Comparison of ENCODE assay signal across 8 cellular contexts in the genomic region with DNA sequence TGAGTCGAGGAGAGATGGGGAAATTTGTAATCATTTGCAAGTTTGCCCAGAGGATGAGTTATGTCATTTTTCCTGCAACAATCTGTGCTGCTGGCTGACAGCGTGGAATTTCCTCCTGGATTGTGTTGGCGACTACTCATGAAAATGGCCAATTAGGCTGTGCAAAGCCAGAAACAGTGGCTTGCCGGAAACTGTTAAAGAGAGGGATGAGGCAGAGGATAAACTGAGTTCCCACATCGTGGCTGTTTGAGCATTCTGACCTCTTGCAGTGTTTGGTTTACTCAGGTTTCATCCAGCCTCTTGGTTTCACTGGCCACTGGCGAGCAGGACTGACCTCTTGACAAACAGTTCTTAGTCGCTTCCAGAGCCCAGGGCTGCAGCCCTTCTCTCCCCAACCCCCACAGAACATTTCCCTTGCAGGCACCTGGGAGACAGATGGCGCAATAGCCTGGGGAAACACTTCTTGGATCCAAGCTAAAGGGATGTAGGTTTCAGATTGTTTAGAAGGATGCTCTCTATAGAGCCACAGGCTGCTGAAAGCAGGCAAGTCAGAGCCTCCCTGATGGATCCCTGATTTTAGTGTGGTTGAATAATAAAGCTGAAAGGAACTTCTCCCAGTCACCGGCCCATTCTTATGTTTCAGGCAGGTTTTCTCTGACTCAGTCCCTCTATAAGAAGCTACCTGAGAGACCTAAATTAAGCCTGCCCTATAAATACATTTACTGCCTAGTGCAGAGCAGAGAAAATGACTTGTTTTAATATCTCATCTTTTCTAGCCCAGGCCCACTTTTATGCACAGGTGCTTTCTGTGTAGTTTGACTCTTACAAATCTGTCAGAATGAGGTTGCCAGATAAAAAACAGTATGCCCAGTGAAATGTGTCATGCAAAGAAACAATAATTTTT.
DNase-seq lines count a peak whose midpoint lies in the region; ATAC-seq and TF ChIP-seq lines count a peak whose summit lies in the region.

No MANE protein-coding gene starts in this region.

- H3K4me2 ChIP-seq in osteoblast (ENCODE audit: insufficient read depth, low read length): peak overlapping the region; percentile 67

- no peak for TF ChIP-seq CTCF in osteoblast (IDR thresholded peaks at IDR 0.05; ENCODE audit: extremely low read depth, low read depth, low read length)

- H3K9me3 ChIP-seq in osteoblast (ENCODE audit: low read depth, low read length): no peaks in the 10 kb centered on the region

- DNase-seq in DMS153 treated with DMSO at 0.1 percent for 48 hours (lab: John Stamatoyannopoulos, UW; ENCODE audit: unreplicated experiment): peak; percentile 12
- peak; percentile 71 for DNase-seq in NCI-H748 (lab: John Stamatoyannopoulos, UW; ENCODE audit: unreplicated experiment)
- DNase-seq in fibroblast of gingiva (ENCODE audit: low read depth): peak; percentile 88
- DNase-seq in osteoblast (ENCODE audit: insufficient read length, low spot score, missing footprints): peak; percentile 47
- DNase-seq in stimulated activated CD4-positive, alpha-beta T cell treated with anti-CD3 and anti-CD28 coated beads, Interleukin-1b, Interleukin-23, amount 100 ng/mL, for 48 hours: no peak
- no peak for DNase-seq in NOMO-1 (lab: John Stamatoyannopoulos, UW; ENCODE audit: unreplicated experiment in 2 of 2)
- no peak for DNase-seq in mesenteric fat pad (ENCODE audit: low spot score)

- peaks cover 7% of the 10 kb centered on the region for H3K27me3 ChIP-seq in osteoblast (ENCODE audit: insufficient read depth, low read length)

- no peaks in the 10 kb centered on the region for H3K36me3 ChIP-seq in osteoblast (ENCODE audit: insufficient read depth, low read length)

- no peak for ATAC-seq in HG02759 (IDR thresholded peaks at IDR 0.05; ENCODE audit: unreplicated experiment)

- no peaks in the 10 kb centered on the region for H4K20me1 ChIP-seq in osteoblast (ENCODE audit: insufficient read depth, low read length)

- H3K27ac ChIP-seq in osteoblast (ENCODE audit: low read depth, low read length): peak overlapping the region; percentile 20

- peak overlapping the region; percentile 32 for H3K4me3 ChIP-seq in osteoblast (ENCODE audit: insufficient read depth, low read length)

- no peaks in the 10 kb centered on the region for H3K79me2 ChIP-seq in osteoblast (ENCODE audit: insufficient read depth, low read length)

- H2AFZ ChIP-seq in osteoblast (ENCODE audit: low read length): no peak overlapping the region

- peaks cover 24% of the 10 kb centered on the region for H3K4me1 ChIP-seq in osteoblast (ENCODE audit: insufficient read depth, low read length)

Comparison
In these comparisons a context has a peak if more than half of its experiments do, and no peak if none do; other contexts are left out.
1. DNase-seq: peak in DMS153 treated with DMSO at 0.1 percent for 48 hours (single experiment), NCI-H748 (single experiment), fibroblast of gingiva (single experiment) and osteoblast (single experiment); none in stimulated activated CD4-positive, alpha-beta T cell treated with anti-CD3 and anti-CD28 coated beads, Interleukin-1b, Interleukin-23, amount 100 ng/mL, for 48 hours (single experiment), NOMO-1 (0 of 2) and mesenteric fat pad (single experiment).